21 cellular contexts compared by ENCODE assay signal in the genomic region with DNA sequence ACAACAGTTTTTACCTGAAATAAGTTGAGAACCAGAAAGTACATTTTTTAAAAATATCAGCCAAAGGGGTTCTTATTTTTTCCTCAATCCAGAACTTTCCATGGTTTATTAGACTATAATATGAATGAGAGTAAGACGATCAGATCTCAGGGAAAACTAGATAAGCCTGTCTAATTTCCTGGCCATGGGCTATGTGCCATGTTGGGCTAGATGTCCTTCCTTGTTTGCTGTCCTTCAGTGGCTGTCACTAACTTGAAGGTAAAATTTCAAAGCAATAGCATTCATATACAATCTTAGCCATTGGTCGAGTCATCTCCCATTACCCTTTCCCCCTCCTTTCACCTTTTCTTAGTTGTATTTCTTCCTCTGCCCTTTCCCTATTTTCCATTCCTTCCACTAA.
"Had no signal": no experiment of that assay in that cellular context is flagged by ENCODE, and none has a peak within 500 bp of the region (broad histone marks: within the 10 kb centered on the region; RNA-seq: fewer than 3 reads in every experiment).

No MANE protein-coding gene starts in this region.

- H3K9me3 Mint-ChIP-seq: dendritic cell treated with granulocyte-macrophage colony-stimulating factor and Interleukin-4, amounts not matched to agents 40 ng/mL and 50 ng/mL, for 4 days; effector memory CD8-positive, alpha-beta T cell; natural killer cell; neural crest cell had no signal

- H3K27ac Mint-ChIP-seq: dendritic cell treated with granulocyte-macrophage colony-stimulating factor and Interleukin-4, amounts not matched to agents 40 ng/mL and 50 ng/mL, for 4 days; effector memory CD8-positive, alpha-beta T cell; natural killer cell had no signal

- H3K4me1 ChIP-seq: stomach, transverse colon had no signal

- H3K27me3 Mint-ChIP-seq: dendritic cell treated with granulocyte-macrophage colony-stimulating factor and Interleukin-4, amounts not matched to agents 40 ng/mL and 50 ng/mL, for 4 days had no signal

- H3K4me1 Mint-ChIP-seq: natural killer cell, neural crest cell had no signal

- H3K36me3 ChIP-seq: esophagus muscularis mucosa, gastrocnemius medialis, heart right ventricle, ovary, stomach, thoracic aorta, transverse colon had no signal

- H3K4me3 ChIP-seq: esophagus muscularis mucosa, gastrocnemius medialis, heart right ventricle, ovary, stomach, thoracic aorta, transverse colon had no signal

- DNase-seq: effector memory CD8-positive, alpha-beta T cell; gastrocnemius medialis; heart right ventricle; hypothalamus; islet precursor cell; natural killer cell; nucleus accumbens; ovary; right cardiac atrium; small intestine; stimulated activated CD4-positive, alpha-beta T cell treated with anti-CD3 and anti-CD28 coated beads, Interleukin-12 subunit alpha, Interleukin-12 subunit beta, amount 100 ng/mL, for 4 hours; stimulated activated naive CD4-positive, alpha-beta T cell; stomach; substantia nigra; transverse colon had no signal

- H3K27ac ChIP-seq: epithelial cell of prostate, esophagus muscularis mucosa, gastrocnemius medialis, heart right ventricle, ovary, stomach, thoracic aorta, transverse colon had no signal

- ATAC-seq: effector memory CD8-positive, alpha-beta T cell; gastrocnemius medialis; heart right ventricle; left lobe of liver; natural killer cell; right cardiac atrium had no signal

- H3K36me3 Mint-ChIP-seq: natural killer cell had no signal

- H3K27me3 ChIP-seq: esophagus muscularis mucosa, gastrocnemius medialis, heart right ventricle, ovary, stomach, transverse colon had no signal

- H3K9me3 ChIP-seq: esophagus muscularis mucosa, gastrocnemius medialis, heart right ventricle, ovary, stomach, thoracic aorta, transverse colon had no signal

- H3K4me3 Mint-ChIP-seq: dendritic cell treated with granulocyte-macrophage colony-stimulating factor and Interleukin-4, amounts not matched to agents 40 ng/mL and 50 ng/mL, for 4 days; effector memory CD8-positive, alpha-beta T cell; natural killer cell; neural crest cell had no signal
